1 cellular context compared by ENCODE assay signal in the genomic region with DNA sequence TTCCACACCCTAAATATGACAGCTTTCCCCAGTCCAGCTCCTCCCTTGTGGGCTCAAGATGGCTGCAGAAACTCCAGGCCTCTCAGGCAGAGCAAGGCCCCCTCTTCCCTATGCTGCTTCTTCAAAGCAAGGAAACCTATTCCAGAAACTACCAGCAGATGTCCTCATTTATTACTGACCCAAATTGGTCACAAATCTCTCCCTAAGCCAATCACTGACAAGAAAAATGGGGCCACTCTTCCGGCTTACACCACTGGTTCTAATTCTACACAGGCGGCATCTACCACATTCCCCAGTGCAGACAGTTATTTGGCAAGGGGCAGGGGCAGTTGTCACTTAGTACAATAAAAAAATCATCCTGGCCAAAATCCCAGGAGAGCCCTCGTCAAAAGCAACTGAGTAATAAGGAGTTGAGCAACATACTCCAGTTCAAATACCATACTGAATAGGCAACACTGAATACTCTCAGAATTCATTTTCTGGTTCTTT.
TF ChIP-seq lines count a peak whose summit lies in the region.

No MANE protein-coding gene starts in this region.

TF ChIP-seq in K562, 482 proteins besides CTCF, POLR2A, EP300 and RAD21 (continued from another document):
- TF ChIP-seq YY1 (IDR thresholded peaks at IDR 0.05; ENCODE audit: borderline replicate concordance in 1 of 3, control insufficient read depth in 1 of 3, extremely low read depth in 1 of 3, insufficient read depth in 3 of 3, insufficient read length in 1 of 3, insufficient replicate concordance in 2 of 3, low read depth in 1 of 3, low read length in 2 of 3) (peak in 1 of 3 experiments; percentile 62), RCOR1 (IDR thresholded peaks at IDR 0.05; ENCODE audit: borderline replicate concordance in 1 of 2, low read depth in 2 of 2, low read length in 2 of 2) (peak in 1 of 2 experiments; percentile 48; a peak in 1 of 4 replicates), SMAD3 (CRISPR knock-in tag; conservative IDR thresholded peaks at IDR 0.05) (no peak), JUNB (CRISPR knock-in tag; conservative IDR thresholded peaks at IDR 0.05) (no peak), PTTG1 (tag; IDR thresholded peaks at IDR 0.05; ENCODE audit: low read depth) (no peak)
- TF ChIP-seq, protein P1, sequence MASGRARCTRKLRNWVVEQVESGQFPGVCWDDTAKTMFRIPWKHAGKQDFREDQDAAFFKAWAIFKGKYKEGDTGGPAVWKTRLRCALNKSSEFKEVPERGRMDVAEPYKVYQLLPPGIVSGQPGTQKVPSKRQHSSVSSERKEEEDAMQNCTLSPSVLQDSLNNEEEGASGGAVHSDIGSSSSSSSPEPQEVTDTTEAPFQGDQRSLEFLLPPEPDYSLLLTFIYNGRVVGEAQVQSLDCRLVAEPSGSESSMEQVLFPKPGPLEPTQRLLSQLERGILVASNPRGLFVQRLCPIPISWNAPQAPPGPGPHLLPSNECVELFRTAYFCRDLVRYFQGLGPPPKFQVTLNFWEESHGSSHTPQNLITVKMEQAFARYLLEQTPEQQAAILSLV (tag; IDR thresholded peaks at IDR 0.05), result no peak
- TF ChIP-seq, protein P2, sequence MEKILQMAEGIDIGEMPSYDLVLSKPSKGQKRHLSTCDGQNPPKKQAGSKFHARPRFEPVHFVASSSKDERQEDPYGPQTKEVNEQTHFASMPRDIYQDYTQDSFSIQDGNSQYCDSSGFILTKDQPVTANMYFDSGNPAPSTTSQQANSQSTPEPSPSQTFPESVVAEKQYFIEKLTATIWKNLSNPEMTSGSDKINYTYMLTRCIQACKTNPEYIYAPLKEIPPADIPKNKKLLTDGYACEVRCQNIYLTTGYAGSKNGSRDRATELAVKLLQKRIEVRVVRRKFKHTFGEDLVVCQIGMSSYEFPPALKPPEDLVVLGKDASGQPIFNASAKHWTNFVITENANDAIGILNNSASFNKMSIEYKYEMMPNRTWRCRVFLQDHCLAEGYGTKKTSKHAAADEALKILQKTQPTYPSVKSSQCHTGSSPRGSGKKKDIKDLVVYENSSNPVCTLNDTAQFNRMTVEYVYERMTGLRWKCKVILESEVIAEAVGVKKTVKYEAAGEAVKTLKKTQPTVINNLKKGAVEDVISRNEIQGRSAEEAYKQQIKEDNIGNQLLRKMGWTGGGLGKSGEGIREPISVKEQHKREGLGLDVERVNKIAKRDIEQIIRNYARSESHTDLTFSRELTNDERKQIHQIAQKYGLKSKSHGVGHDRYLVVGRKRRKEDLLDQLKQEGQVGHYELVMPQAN (IDR thresholded peaks at IDR 0.05; ENCODE audit: borderline replicate concordance), result no peak
- TF ChIP-seq, protein P3, sequence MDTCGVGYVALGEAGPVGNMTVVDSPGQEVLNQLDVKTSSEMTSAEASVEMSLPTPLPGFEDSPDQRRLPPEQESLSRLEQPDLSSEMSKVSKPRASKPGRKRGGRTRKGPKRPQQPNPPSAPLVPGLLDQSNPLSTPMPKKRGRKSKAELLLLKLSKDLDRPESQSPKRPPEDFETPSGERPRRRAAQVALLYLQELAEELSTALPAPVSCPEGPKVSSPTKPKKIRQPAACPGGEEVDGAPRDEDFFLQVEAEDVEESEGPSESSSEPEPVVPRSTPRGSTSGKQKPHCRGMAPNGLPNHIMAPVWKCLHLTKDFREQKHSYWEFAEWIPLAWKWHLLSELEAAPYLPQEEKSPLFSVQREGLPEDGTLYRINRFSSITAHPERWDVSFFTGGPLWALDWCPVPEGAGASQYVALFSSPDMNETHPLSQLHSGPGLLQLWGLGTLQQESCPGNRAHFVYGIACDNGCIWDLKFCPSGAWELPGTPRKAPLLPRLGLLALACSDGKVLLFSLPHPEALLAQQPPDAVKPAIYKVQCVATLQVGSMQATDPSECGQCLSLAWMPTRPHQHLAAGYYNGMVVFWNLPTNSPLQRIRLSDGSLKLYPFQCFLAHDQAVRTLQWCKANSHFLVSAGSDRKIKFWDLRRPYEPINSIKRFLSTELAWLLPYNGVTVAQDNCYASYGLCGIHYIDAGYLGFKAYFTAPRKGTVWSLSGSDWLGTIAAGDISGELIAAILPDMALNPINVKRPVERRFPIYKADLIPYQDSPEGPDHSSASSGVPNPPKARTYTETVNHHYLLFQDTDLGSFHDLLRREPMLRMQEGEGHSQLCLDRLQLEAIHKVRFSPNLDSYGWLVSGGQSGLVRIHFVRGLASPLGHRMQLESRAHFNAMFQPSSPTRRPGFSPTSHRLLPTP (IDR thresholded peaks at IDR 0.05; ENCODE audit: borderline replicate concordance, extremely low read depth, insufficient read length), result no peak
- TF ChIP-seq, protein P4, sequence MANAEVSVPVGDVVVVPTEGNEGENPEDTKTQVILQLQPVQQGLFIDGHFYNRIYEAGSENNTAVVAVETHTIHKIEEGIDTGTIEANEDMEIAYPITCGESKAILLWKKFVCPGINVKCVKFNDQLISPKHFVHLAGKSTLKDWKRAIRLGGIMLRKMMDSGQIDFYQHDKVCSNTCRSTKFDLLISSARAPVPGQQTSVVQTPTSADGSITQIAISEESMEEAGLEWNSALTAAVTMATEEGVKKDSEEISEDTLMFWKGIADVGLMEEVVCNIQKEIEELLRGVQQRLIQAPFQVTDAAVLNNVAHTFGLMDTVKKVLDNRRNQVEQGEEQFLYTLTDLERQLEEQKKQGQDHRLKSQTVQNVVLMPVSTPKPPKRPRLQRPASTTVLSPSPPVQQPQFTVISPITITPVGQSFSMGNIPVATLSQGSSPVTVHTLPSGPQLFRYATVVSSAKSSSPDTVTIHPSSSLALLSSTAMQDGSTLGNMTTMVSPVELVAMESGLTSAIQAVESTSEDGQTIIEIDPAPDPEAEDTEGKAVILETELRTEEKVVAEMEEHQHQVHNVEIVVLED (CRISPR knock-in tag; IDR thresholded peaks at IDR 0.05), result no peak
- TF ChIP-seq, protein P5, sequence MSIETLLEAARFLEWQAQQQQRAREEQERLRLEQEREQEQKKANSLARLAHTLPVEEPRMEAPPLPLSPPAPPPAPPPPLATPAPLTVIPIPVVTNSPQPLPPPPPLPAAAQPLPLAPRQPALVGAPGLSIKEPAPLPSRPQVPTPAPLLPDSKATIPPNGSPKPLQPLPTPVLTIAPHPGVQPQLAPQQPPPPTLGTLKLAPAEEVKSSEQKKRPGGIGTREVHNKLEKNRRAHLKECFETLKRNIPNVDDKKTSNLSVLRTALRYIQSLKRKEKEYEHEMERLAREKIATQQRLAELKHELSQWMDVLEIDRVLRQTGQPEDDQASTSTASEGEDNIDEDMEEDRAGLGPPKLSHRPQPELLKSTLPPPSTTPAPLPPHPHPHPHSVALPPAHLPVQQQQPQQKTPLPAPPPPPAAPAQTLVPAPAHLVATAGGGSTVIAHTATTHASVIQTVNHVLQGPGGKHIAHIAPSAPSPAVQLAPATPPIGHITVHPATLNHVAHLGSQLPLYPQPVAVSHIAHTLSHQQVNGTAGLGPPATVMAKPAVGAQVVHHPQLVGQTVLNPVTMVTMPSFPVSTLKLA (conservative IDR thresholded peaks at IDR 0.05), result no peak
TF ChIP-seq in K562: peak in this region for 12.
